In genomic region chr11:126138636-126139540, GRCh38 we compare ENCODE assay signal across 15 cellular contexts.
DNase-seq lines count a peak whose midpoint lies in the region; ATAC-seq and TF ChIP-seq lines count a peak whose summit lies in the region.
"Had no signal": no experiment of that assay in that cellular context is flagged by ENCODE, and none has a peak within 500 bp of the region (broad histone marks: within the 10 kb centered on the region; RNA-seq: fewer than 3 reads in every experiment).

No MANE protein-coding gene starts in this region.

- TF ChIP-seq EP300 in esophagus muscularis mucosa (IDR thresholded peaks at IDR 0.05): no peak
- no peak for TF ChIP-seq EP300 in stomach (IDR thresholded peaks at IDR 0.05)

- ATAC-seq in activated CD8-positive, alpha-beta memory T cell treated with anti-CD3 and anti-CD28 coated beads, Interleukin-2, amount 10 ng/mL, durations not matched to agents 7 days and 5 days: no peak
- no peak for ATAC-seq in GM18870 (IDR thresholded peaks at IDR 0.05; ENCODE audit: unreplicated experiment)
- ATAC-seq: activated CD4-positive, alpha-beta T cell treated with anti-CD3 and anti-CD28 coated beads for 36 hours; activated naive CD4-positive, alpha-beta T cell treated with anti-CD3 and anti-CD28 coated beads, Interleukin-2, amount 50 U/mL, for 72 hours had no signal

- 37% methylated on average over 12 of the region's 15 CpGs for WGBS in esophagus muscularis mucosa
- WGBS in stomach, 5 donors: 61 to 77% (median 68%) methylated on average over 14 to 15 of the region's 15 CpGs

- CTCF ChIA-PET in activated CD8-positive, alpha-beta memory T cell treated with anti-CD3 and anti-CD28 coated beads, Interleukin-2, amount 10 ng/mL, durations not matched to agents 7 days and 5 days (lab: Charles Lee): no interaction called here

- H3K4me3 ChIP-seq in esophagus muscularis mucosa: peak overlapping the region in 2 of 4 donors; percentile 8 to 17
- no peak overlapping the region for H3K4me3 ChIP-seq in muscle layer of duodenum (ENCODE audit: low read depth in 1 of 2, low read length in 2 of 2)
- H3K4me3 ChIP-seq in stomach: no peak overlapping the region

- H3K27me3 Mint-ChIP-seq in activated CD8-positive, alpha-beta memory T cell treated with anti-CD3 and anti-CD28 coated beads, Interleukin-2, amount 10 ng/mL, durations not matched to agents 7 days and 5 days: peaks cover 31% of the 10 kb centered on the region

- H3K9me3 Mint-ChIP-seq in activated CD8-positive, alpha-beta memory T cell treated with anti-CD3 and anti-CD28 coated beads, Interleukin-2, amount 10 ng/mL, durations not matched to agents 7 days and 5 days (ENCODE audit: low read depth): no peaks in the 10 kb centered on the region
- H3K9me3 Mint-ChIP-seq: activated naive CD4-positive, alpha-beta T cell treated with anti-CD3 and anti-CD28 coated beads, Interleukin-2, amount 50 U/mL, for 72 hours; T-helper 2 cell treated with Interferon-gamma antibody and Interleukin-4, amounts not matched to agents 5 μg/mL and 100 μg/mL, for 36 hours had no signal

- peak; percentile 40 for DNase-seq in NCI-H2227 treated with DMSO at 0.1 percent for 48 hours (lab: John Stamatoyannopoulos, UW)
- DNase-seq in esophagus muscularis mucosa (ENCODE audit: extremely low spot score): no peak
- DNase-seq in stomach: no peak
- DNase-seq in activated CD8-positive, alpha-beta memory T cell treated with anti-CD3 and anti-CD28 coated beads, Interleukin-2, amount 10 ng/mL, durations not matched to agents 7 days and 5 days: no peak
- DNase-seq in stimulated activated CD4-positive, alpha-beta T cell treated with anti-CD3 and anti-CD28 coated beads, Interleukin-4, amount 100 ng/mL, for 24 hours: no peak
- DNase-seq in NCI-H524 (lab: John Stamatoyannopoulos, UW): no peak
- DNase-seq: activated CD4-positive, alpha-beta T cell treated with anti-CD3 and anti-CD28 coated beads for 36 hours; central memory CD4-positive, alpha-beta T cell; NCI-H774; RPMI8226; stimulated activated CD4-positive, alpha-beta T cell treated with anti-CD3 and anti-CD28 coated beads, Interleukin-4, amount 100 ng/mL, for 4 hours had no signal

- no peak overlapping the region for H3K4me3 Mint-ChIP-seq in activated CD8-positive, alpha-beta memory T cell treated with anti-CD3 and anti-CD28 coated beads, Interleukin-2, amount 10 ng/mL, durations not matched to agents 7 days and 5 days
- H3K4me3 Mint-ChIP-seq: activated CD4-positive, alpha-beta T cell treated with anti-CD3 and anti-CD28 coated beads for 36 hours; T-helper 2 cell treated with Interferon-gamma antibody and Interleukin-4, amounts not matched to agents 5 μg/mL and 100 μg/mL, for 36 hours had no signal

- no peak for TF ChIP-seq POLR2A in esophagus muscularis mucosa (IDR thresholded peaks at IDR 0.05; ENCODE audit: low read depth)
- TF ChIP-seq POLR2A in stomach (IDR thresholded peaks at IDR 0.05): no peak

- no peak for TF ChIP-seq CTCF in esophagus muscularis mucosa (IDR thresholded peaks at IDR 0.05)
- TF ChIP-seq CTCF in stomach (IDR thresholded peaks at IDR 0.05): no peak

- H3K36me3 ChIP-seq in esophagus muscularis mucosa (no peaks in the 10 kb centered on the region), muscle layer of duodenum (ENCODE audit: control insufficient read depth in 1 of 2, insufficient read depth in 2 of 2, low read length in 2 of 2) (no peaks in the 10 kb centered on the region), stomach (no peaks in the 10 kb centered on the region)

- H3K27ac ChIP-seq in esophagus muscularis mucosa (replicated peaks in 1 of 4) (peak overlapping the region; percentile 74 to 84 (median 78)), muscle layer of duodenum (ENCODE audit: low read length) (peak overlapping the region; percentile 41), stomach (peak overlapping the region in 4 of 5 donors; percentile 8 to 81 (median 44))

- intact Hi-C loops in esophagus muscularis mucosa (cut with DNase I): no loop called here
- intact Hi-C loops in stomach (cut with DNase I; ENCODE audit: low total_unique reads): loop anchor here (10.0 kb wide), 1 partner anchor 74 kb away; the partner anchor contains the start of gene CDON

- H3K27me3 ChIP-seq in esophagus muscularis mucosa (no peaks in the 10 kb centered on the region), muscle layer of duodenum (ENCODE audit: low read depth, low read length) (no peaks in the 10 kb centered on the region), stomach (peaks cover 0 to 21% (median 8%) of the 10 kb centered on the region in 3 donors)

- H3K9me3 ChIP-seq in esophagus muscularis mucosa (no peaks in the 10 kb centered on the region), muscle layer of duodenum (ENCODE audit: control insufficient read depth in 1 of 2, low read length in 2 of 2) (no peaks in the 10 kb centered on the region), stomach (no peaks in the 10 kb centered on the region)

- no peaks in the 10 kb centered on the region for H3K36me3 Mint-ChIP-seq in activated CD8-positive, alpha-beta memory T cell treated with anti-CD3 and anti-CD28 coated beads, Interleukin-2, amount 10 ng/mL, durations not matched to agents 7 days and 5 days
- H3K36me3 Mint-ChIP-seq: activated naive CD4-positive, alpha-beta T cell treated with anti-CD3 and anti-CD28 coated beads, Interleukin-2, amount 50 U/mL, for 72 hours had no signal

- H3K4me1 ChIP-seq in esophagus muscularis mucosa (peaks cover 48 to 85% (median 79%) of the 10 kb centered on the region in 4 donors), muscle layer of duodenum (ENCODE audit: control insufficient read depth in 1 of 2, insufficient read depth in 2 of 2, low read length in 2 of 2) (peaks cover 24 to 64% of the 10 kb centered on the region in 2 donors), stomach (peaks cover 17 to 64% (median 41%) of the 10 kb centered on the region in 4 donors)

- H3K4me1 Mint-ChIP-seq in activated CD8-positive, alpha-beta memory T cell treated with anti-CD3 and anti-CD28 coated beads, Interleukin-2, amount 10 ng/mL, durations not matched to agents 7 days and 5 days: no peaks in the 10 kb centered on the region
- H3K4me1 Mint-ChIP-seq: activated CD4-positive, alpha-beta T cell treated with anti-CD3 and anti-CD28 coated beads for 36 hours had no signal

- no peak overlapping the region for H3K27ac Mint-ChIP-seq in activated CD8-positive, alpha-beta memory T cell treated with anti-CD3 and anti-CD28 coated beads, Interleukin-2, amount 10 ng/mL, durations not matched to agents 7 days and 5 days
- H3K27ac Mint-ChIP-seq: activated CD4-positive, alpha-beta T cell treated with anti-CD3 and anti-CD28 coated beads for 36 hours; activated naive CD4-positive, alpha-beta T cell treated with anti-CD3 and anti-CD28 coated beads, Interleukin-2, amount 50 U/mL, for 72 hours; T-helper 2 cell treated with Interferon-gamma antibody and Interleukin-4, amounts not matched to agents 5 μg/mL and 100 μg/mL, for 36 hours had no signal
